Comparison of ENCODE assay signal across 1 cellular context in the genomic region with DNA sequence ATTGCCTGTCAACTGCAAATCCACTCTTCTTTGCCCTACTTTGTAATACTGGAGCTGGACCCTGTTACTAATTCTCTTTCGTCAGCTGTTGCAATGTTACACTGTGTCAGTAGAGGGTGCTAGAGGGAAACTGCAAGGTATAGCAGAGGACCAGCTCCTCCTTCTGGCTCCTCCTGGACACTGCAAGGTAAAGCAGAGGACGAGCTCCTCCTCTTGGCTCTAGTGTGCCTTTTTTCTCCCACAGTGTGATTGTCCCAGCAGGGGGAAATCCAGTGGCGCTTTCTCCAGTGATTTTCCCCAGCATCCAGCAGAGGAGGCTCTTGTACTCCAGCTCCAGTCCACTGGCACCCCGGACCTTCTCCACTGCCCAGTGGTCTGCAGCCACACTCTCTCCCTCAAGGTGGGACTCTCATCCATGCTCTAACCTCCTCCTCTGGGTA.
A peak's percentile ranks its signal among the peaks of the same experiment; 100 is the strongest.
TF ChIP-seq lines count a peak whose summit lies in the region.

No MANE protein-coding gene starts in this region.

TF ChIP-seq in HepG2, 621 proteins besides CTCF, POLR2A, EP300 and RAD21 (continued from another document and continues in another):
- TF ChIP-seq, protein P1, sequence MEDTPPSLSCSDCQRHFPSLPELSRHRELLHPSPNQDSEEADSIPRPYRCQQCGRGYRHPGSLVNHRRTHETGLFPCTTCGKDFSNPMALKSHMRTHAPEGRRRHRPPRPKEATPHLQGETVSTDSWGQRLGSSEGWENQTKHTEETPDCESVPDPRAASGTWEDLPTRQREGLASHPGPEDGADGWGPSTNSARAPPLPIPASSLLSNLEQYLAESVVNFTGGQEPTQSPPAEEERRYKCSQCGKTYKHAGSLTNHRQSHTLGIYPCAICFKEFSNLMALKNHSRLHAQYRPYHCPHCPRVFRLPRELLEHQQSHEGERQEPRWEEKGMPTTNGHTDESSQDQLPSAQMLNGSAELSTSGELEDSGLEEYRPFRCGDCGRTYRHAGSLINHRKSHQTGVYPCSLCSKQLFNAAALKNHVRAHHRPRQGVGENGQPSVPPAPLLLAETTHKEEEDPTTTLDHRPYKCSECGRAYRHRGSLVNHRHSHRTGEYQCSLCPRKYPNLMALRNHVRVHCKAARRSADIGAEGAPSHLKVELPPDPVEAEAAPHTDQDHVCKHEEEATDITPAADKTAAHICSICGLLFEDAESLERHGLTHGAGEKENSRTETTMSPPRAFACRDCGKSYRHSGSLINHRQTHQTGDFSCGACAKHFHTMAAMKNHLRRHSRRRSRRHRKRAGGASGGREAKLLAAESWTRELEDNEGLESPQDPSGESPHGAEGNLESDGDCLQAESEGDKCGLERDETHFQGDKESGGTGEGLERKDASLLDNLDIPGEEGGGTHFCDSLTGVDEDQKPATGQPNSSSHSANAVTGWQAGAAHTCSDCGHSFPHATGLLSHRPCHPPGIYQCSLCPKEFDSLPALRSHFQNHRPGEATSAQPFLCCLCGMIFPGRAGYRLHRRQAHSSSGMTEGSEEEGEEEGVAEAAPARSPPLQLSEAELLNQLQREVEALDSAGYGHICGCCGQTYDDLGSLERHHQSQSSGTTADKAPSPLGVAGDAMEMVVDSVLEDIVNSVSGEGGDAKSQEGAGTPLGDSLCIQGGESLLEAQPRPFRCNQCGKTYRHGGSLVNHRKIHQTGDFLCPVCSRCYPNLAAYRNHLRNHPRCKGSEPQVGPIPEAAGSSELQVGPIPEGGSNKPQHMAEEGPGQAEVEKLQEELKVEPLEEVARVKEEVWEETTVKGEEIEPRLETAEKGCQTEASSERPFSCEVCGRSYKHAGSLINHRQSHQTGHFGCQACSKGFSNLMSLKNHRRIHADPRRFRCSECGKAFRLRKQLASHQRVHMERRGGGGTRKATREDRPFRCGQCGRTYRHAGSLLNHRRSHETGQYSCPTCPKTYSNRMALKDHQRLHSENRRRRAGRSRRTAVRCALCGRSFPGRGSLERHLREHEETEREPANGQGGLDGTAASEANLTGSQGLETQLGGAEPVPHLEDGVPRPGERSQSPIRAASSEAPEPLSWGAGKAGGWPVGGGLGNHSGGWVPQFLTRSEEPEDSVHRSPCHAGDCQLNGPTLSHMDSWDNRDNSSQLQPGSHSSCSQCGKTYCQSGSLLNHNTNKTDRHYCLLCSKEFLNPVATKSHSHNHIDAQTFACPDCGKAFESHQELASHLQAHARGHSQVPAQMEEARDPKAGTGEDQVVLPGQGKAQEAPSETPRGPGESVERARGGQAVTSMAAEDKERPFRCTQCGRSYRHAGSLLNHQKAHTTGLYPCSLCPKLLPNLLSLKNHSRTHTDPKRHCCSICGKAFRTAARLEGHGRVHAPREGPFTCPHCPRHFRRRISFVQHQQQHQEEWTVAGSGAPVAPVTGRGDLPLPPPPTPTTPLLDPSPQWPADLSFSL (CRISPR knock-in tag; IDR thresholded peaks at IDR 0.05): no peak
- TF ChIP-seq, protein P2, sequence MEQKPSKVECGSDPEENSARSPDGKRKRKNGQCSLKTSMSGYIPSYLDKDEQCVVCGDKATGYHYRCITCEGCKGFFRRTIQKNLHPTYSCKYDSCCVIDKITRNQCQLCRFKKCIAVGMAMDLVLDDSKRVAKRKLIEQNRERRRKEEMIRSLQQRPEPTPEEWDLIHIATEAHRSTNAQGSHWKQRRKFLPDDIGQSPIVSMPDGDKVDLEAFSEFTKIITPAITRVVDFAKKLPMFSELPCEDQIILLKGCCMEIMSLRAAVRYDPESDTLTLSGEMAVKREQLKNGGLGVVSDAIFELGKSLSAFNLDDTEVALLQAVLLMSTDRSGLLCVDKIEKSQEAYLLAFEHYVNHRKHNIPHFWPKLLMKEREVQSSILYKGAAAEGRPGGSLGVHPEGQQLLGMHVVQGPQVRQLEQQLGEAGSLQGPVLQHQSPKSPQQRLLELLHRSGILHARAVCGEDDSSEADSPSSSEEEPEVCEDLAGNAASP (CRISPR knock-in tag; IDR thresholded peaks at IDR 0.05; ENCODE audit: borderline replicate concordance): peak; percentile 56; the same call in 1 of the 2 replicates
- no peak for TF ChIP-seq ZC3H4 (CRISPR knock-in tag; IDR thresholded peaks at IDR 0.05; ENCODE audit: borderline replicate concordance)
- no peak for TF ChIP-seq JARID2 (CRISPR knock-in tag; IDR thresholded peaks at IDR 0.05; ENCODE audit: insufficient replicate concordance)
- TF ChIP-seq, protein P3, sequence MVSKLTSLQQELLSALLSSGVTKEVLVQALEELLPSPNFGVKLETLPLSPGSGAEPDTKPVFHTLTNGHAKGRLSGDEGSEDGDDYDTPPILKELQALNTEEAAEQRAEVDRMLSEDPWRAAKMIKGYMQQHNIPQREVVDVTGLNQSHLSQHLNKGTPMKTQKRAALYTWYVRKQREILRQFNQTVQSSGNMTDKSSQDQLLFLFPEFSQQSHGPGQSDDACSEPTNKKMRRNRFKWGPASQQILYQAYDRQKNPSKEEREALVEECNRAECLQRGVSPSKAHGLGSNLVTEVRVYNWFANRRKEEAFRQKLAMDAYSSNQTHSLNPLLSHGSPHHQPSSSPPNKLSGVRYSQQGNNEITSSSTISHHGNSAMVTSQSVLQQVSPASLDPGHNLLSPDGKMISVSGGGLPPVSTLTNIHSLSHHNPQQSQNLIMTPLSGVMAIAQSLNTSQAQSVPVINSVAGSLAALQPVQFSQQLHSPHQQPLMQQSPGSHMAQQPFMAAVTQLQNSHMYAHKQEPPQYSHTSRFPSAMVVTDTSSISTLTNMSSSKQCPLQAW (CRISPR knock-in tag; IDR thresholded peaks at IDR 0.05): no peak
- TF ChIP-seq ZNF12 (CRISPR knock-in tag; IDR thresholded peaks at IDR 0.05): 0 out of 2 replicates have a peak, but pooled peaks have one; percentile 39
- TF ChIP-seq SMYD3 (CRISPR knock-in tag; IDR thresholded peaks at IDR 0.05): 0 out of 2 replicates have a peak, but pooled peaks have one; percentile 47
- TF ChIP-seq ZNF768 (CRISPR knock-in tag; IDR thresholded peaks at IDR 0.05): no peak
- TF ChIP-seq ZNF343 (CRISPR knock-in tag; IDR thresholded peaks at IDR 0.05): no peak
- TF ChIP-seq, protein P4, sequence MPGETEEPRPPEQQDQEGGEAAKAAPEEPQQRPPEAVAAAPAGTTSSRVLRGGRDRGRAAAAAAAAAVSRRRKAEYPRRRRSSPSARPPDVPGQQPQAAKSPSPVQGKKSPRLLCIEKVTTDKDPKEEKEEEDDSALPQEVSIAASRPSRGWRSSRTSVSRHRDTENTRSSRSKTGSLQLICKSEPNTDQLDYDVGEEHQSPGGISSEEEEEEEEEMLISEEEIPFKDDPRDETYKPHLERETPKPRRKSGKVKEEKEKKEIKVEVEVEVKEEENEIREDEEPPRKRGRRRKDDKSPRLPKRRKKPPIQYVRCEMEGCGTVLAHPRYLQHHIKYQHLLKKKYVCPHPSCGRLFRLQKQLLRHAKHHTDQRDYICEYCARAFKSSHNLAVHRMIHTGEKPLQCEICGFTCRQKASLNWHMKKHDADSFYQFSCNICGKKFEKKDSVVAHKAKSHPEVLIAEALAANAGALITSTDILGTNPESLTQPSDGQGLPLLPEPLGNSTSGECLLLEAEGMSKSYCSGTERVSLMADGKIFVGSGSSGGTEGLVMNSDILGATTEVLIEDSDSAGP (CRISPR knock-in tag; IDR thresholded peaks at IDR 0.05; ENCODE audit: borderline replicate concordance): no peak
- TF ChIP-seq, protein P5, sequence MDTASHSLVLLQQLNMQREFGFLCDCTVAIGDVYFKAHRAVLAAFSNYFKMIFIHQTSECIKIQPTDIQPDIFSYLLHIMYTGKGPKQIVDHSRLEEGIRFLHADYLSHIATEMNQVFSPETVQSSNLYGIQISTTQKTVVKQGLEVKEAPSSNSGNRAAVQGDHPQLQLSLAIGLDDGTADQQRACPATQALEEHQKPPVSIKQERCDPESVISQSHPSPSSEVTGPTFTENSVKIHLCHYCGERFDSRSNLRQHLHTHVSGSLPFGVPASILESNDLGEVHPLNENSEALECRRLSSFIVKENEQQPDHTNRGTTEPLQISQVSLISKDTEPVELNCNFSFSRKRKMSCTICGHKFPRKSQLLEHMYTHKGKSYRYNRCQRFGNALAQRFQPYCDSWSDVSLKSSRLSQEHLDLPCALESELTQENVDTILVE (CRISPR knock-in tag; IDR thresholded peaks at IDR 0.05): 0 out of 2 replicates have a peak, but pooled peaks have one; percentile 28
- TF ChIP-seq ZFP37 (CRISPR knock-in tag; IDR thresholded peaks at IDR 0.05; ENCODE audit: borderline replicate concordance): no peak
- no peak for TF ChIP-seq ZNF335 (CRISPR knock-in tag; IDR thresholded peaks at IDR 0.05)
- no peak for TF ChIP-seq MEF2D (CRISPR knock-in tag; IDR thresholded peaks at IDR 0.05)
- no peak for TF ChIP-seq HES4 (CRISPR knock-in tag; IDR thresholded peaks at IDR 0.05; ENCODE audit: borderline replicate concordance)
- no peak for TF ChIP-seq ZNF749 (CRISPR knock-in tag; IDR thresholded peaks at IDR 0.05; ENCODE audit: borderline replicate concordance)
- no peak for TF ChIP-seq HCFC1 (IDR thresholded peaks at IDR 0.05; ENCODE audit: low read depth, low read length)
- peak; percentile 90 for TF ChIP-seq TARDBP (CRISPR knock-in tag; IDR thresholded peaks at IDR 0.05)
- peak; percentile 29; the same call in 1 of the 2 replicates for TF ChIP-seq ZNF782 (CRISPR knock-in tag; IDR thresholded peaks at IDR 0.05; ENCODE audit: borderline replicate concordance)
- TF ChIP-seq SSRP1 (CRISPR knock-in tag; IDR thresholded peaks at IDR 0.05): no peak
- no peak for TF ChIP-seq SRSF9 (IDR thresholded peaks at IDR 0.05; ENCODE audit: borderline replicate concordance, insufficient read depth, low read depth, low read length, poor library complexity, severe bottlenecking)
- TF ChIP-seq LCORL (IDR thresholded peaks at IDR 0.05): no peak
- TF ChIP-seq LCORL (CRISPR knock-in tag; IDR thresholded peaks at IDR 0.05): no peak
- TF ChIP-seq, protein P6, sequence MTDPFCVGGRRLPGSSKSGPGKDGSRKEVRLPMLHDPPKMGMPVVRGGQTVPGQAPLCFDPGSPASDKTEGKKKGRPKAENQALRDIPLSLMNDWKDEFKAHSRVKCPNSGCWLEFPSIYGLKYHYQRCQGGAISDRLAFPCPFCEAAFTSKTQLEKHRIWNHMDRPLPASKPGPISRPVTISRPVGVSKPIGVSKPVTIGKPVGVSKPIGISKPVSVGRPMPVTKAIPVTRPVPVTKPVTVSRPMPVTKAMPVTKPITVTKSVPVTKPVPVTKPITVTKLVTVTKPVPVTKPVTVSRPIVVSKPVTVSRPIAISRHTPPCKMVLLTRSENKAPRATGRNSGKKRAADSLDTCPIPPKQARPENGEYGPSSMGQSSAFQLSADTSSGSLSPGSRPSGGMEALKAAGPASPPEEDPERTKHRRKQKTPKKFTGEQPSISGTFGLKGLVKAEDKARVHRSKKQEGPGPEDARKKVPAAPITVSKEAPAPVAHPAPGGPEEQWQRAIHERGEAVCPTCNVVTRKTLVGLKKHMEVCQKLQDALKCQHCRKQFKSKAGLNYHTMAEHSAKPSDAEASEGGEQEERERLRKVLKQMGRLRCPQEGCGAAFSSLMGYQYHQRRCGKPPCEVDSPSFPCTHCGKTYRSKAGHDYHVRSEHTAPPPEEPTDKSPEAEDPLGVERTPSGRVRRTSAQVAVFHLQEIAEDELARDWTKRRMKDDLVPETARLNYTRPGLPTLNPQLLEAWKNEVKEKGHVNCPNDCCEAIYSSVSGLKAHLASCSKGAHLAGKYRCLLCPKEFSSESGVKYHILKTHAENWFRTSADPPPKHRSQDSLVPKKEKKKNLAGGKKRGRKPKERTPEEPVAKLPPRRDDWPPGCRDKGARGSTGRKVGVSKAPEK (CRISPR knock-in tag; IDR thresholded peaks at IDR 0.05; ENCODE audit: borderline replicate concordance): no peak
- no peak for TF ChIP-seq MATR3 (CRISPR knock-in tag; IDR thresholded peaks at IDR 0.05)
- TF ChIP-seq, protein P7, sequence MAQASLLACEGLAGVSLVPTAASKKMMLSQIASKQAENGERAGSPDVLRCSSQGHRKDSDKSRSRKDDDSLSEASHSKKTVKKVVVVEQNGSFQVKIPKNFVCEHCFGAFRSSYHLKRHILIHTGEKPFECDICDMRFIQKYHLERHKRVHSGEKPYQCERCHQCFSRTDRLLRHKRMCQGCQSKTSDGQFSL (CRISPR knock-in tag; IDR thresholded peaks at IDR 0.05): no peak
- TF ChIP-seq CHD2 (IDR thresholded peaks at IDR 0.05; ENCODE audit: low read depth, low read length): no peak
- TF ChIP-seq, protein P8, sequence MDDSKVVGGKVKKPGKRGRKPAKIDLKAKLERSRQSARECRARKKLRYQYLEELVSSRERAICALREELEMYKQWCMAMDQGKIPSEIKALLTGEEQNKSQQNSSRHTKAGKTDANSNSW (CRISPR knock-in tag; IDR thresholded peaks at IDR 0.05; ENCODE audit: borderline replicate concordance): no peak
- peak; percentile 89 for TF ChIP-seq ZMYM4 (CRISPR knock-in tag; IDR thresholded peaks at IDR 0.05)
- TF ChIP-seq, protein P9, sequence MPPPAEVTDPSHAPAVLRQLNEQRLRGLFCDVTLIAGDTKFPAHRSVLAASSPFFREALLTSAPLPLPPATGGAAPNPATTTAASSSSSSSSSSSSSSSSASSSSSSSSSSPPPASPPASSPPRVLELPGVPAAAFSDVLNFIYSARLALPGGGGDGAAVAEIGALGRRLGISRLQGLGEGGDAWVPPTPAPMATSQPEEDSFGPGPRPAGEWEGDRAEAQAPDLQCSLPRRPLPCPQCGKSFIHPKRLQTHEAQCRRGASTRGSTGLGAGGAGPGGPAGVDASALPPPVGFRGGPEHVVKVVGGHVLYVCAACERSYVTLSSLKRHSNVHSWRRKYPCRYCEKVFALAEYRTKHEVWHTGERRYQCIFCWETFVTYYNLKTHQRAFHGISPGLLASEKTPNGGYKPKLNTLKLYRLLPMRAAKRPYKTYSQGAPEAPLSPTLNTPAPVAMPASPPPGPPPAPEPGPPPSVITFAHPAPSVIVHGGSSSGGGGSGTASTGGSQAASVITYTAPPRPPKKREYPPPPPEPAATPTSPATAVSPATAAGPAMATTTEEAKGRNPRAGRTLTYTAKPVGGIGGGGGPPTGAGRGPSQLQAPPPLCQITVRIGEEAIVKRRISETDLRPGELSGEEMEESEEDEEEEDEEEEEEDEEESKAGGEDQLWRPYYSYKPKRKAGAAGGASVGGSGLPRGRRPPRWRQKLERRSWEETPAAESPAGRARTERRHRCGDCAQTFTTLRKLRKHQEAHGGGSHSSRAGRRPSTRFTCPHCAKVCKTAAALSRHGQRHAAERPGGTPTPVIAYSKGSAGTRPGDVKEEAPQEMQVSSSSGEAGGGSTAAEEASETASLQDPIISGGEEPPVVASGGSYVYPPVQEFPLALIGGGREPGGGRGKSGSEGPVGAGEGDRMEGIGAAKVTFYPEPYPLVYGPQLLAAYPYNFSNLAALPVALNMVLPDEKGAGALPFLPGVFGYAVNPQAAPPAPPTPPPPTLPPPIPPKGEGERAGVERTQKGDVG (CRISPR knock-in tag; IDR thresholded peaks at IDR 0.05; ENCODE audit: borderline replicate concordance): no peak
- TF ChIP-seq ZFP36L2 (CRISPR knock-in tag; IDR thresholded peaks at IDR 0.05): no peak
- no peak for TF ChIP-seq HMG20B (CRISPR knock-in tag; conservative IDR thresholded peaks at IDR 0.05)
- no peak for TF ChIP-seq ZFP41 (CRISPR knock-in tag; IDR thresholded peaks at IDR 0.05; ENCODE audit: borderline replicate concordance)
- TF ChIP-seq SOX13 (IDR thresholded peaks at IDR 0.05): peak; percentile 35; the same call in 1 of the 2 replicates
- TF ChIP-seq SOX13 (CRISPR knock-in tag; conservative IDR thresholded peaks at IDR 0.05 in 1 of 2, IDR thresholded peaks at IDR 0.05 in 1 of 2): no peak
- TF ChIP-seq BRCA1 (CRISPR knock-in tag; IDR thresholded peaks at IDR 0.05): no peak
- TF ChIP-seq BHLHE40 (IDR thresholded peaks at IDR 0.05; ENCODE audit: low read length): peak; percentile 46
- no peak for TF ChIP-seq HIVEP1 (CRISPR knock-in tag; IDR thresholded peaks at IDR 0.05)
- TF ChIP-seq NR2F2 (IDR thresholded peaks at IDR 0.05; ENCODE audit: borderline replicate concordance, low read depth): no peak
